Comparison of ENCODE assay signal across 8 cellular contexts in genomic region chr10:45671300-45671699, GRCh38. TPM values are rescaled to one million over a fixed set of nuclear protein-coding genes. Genes with fewer than 3 reads are reported as not detected.
DNase-seq lines count a peak whose midpoint lies in the region; ATAC-seq and TF ChIP-seq lines count a peak whose summit lies in the region.
"Not testable (repeated sequence)": the region's sequence is repeated elsewhere in the genome, so short reads cannot be mapped to it uniquely, and the experiment has no call there.

No MANE protein-coding gene starts in this region.

- H3K27me3 Mint-ChIP-seq in CD4-positive, CD25-positive, alpha-beta regulatory T cell; WTC11 (ENCODE audit: low read depth); activated naive CD8-positive, alpha-beta T cell treated with anti-CD3 and anti-CD28 coated beads, Interleukin-2, amount 50 U/mL, for 24 hours; osteocyte (ENCODE audit: unreplicated experiment): not testable (repeated sequence)
- peaks cover 18% of the 10 kb centered on the region for H3K27me3 Mint-ChIP-seq in endothelial cell (ENCODE audit: unreplicated experiment)

- TF ChIP-seq RAD21 in liver (IDR thresholded peaks at IDR 0.05), result not testable (repeated sequence)

- H3K9ac ChIP-seq in HUES64 (ENCODE audit: low read depth, low read length), result 0 out of 2 replicates have a peak overlapping the region, but pooled peaks have one; percentile 86
- H3K9ac ChIP-seq in liver (ENCODE audit: low read depth in 1 of 2, low read length in 2 of 2), result not testable (repeated sequence)

- not testable (repeated sequence) for DNase-seq in CD4-positive, CD25-positive, alpha-beta regulatory T cell; WTC11 (ENCODE audit: low spot score); activated naive CD8-positive, alpha-beta T cell treated with anti-CD3 and anti-CD28 coated beads, Interleukin-2, amount 50 U/mL, for 24 hours; endothelial cell (ENCODE audit: low spot score); osteocyte (ENCODE audit: extremely low spot score, unreplicated experiment)

- not testable (repeated sequence) for ATAC-seq in CD4-positive, CD25-positive, alpha-beta regulatory T cell (ENCODE audit: low read depth in 2 of 2); WTC11; activated naive CD8-positive, alpha-beta T cell treated with anti-CD3 and anti-CD28 coated beads, Interleukin-2, amount 50 U/mL, for 24 hours

- H3K27ac ChIP-seq in CD4-positive, CD25-positive, alpha-beta regulatory T cell (ENCODE audit: insufficient read depth, low read length, poor library complexity, severe bottlenecking); HUES64 (ENCODE audit: low read depth, low read length); liver (ENCODE audit: low read depth in 1 of 2, low read length in 2 of 2); thymus (ENCODE audit: low read depth): not testable (repeated sequence)

- peaks cover 15 to 55% (median 42%) of the 10 kb centered on the region in 4 donors for H3K4me1 Mint-ChIP-seq in CD4-positive, CD25-positive, alpha-beta regulatory T cell
- peaks cover 22% of the 10 kb centered on the region for H3K4me1 Mint-ChIP-seq in WTC11
- peaks cover 35% of the 10 kb centered on the region for H3K4me1 Mint-ChIP-seq in activated naive CD8-positive, alpha-beta T cell treated with anti-CD3 and anti-CD28 coated beads, Interleukin-2, amount 50 U/mL, for 24 hours
- H3K4me1 Mint-ChIP-seq in endothelial cell (ENCODE audit: unreplicated experiment), result peaks cover 17% of the 10 kb centered on the region
- H3K4me1 Mint-ChIP-seq in osteocyte (ENCODE audit: unreplicated experiment), result peaks cover 16% of the 10 kb centered on the region

- POLR2A ChIA-PET in WTC11 (lab: Charles Lee), result not testable (repeated sequence)

- not testable (repeated sequence) for H3K36me3 Mint-ChIP-seq in CD4-positive, CD25-positive, alpha-beta regulatory T cell; WTC11; activated naive CD8-positive, alpha-beta T cell treated with anti-CD3 and anti-CD28 coated beads, Interleukin-2, amount 50 U/mL, for 24 hours (ENCODE audit: low read depth); endothelial cell (ENCODE audit: low read depth, unreplicated experiment); osteocyte (ENCODE audit: unreplicated experiment)

- not testable (repeated sequence) for H3K4me1 ChIP-seq in CD4-positive, CD25-positive, alpha-beta regulatory T cell (ENCODE audit: control insufficient read depth, insufficient read depth, low read length, poor library complexity, severe bottlenecking); HUES64 (ENCODE audit: insufficient read depth, low read length); liver (ENCODE audit: control insufficient read depth in 4 of 4, insufficient read depth in 4 of 4, low read length in 3 of 4); thymus (ENCODE audit: control insufficient read depth, insufficient read depth, low read length)

- WGBS in HUES64, result 85% methylated on average over 4 of the region's 4 CpGs
- 88% methylated on average over 4 of the region's 4 CpGs for WGBS in liver
- 93% methylated on average over 4 of the region's 4 CpGs for WGBS in thymus

- H3K4me3 Mint-ChIP-seq in CD4-positive, CD25-positive, alpha-beta regulatory T cell, result peak overlapping the region; percentile 93 to 98 (median 94)
- H3K4me3 Mint-ChIP-seq in WTC11 (peak overlapping the region; percentile 92), endothelial cell (ENCODE audit: unreplicated experiment) (peak overlapping the region; percentile 93), osteocyte (ENCODE audit: unreplicated experiment) (peak overlapping the region; percentile 90)
- H3K4me3 Mint-ChIP-seq in activated naive CD8-positive, alpha-beta T cell treated with anti-CD3 and anti-CD28 coated beads, Interleukin-2, amount 50 U/mL, for 24 hours, result peak overlapping the region; percentile 89

- H3K36me3 ChIP-seq in CD4-positive, CD25-positive, alpha-beta regulatory T cell (ENCODE audit: control insufficient read depth, insufficient read depth, low read length); HUES64 (ENCODE audit: insufficient read depth, low read length); liver (ENCODE audit: control insufficient read depth in 4 of 4, insufficient read depth in 3 of 4, low read depth in 1 of 4, low read length in 3 of 4); thymus (ENCODE audit: control insufficient read depth, insufficient read depth): not testable (repeated sequence)

- H3K27ac Mint-ChIP-seq in CD4-positive, CD25-positive, alpha-beta regulatory T cell, result peak overlapping the region in 1 of 3 donors; percentile 91
- H3K27ac Mint-ChIP-seq in WTC11; activated naive CD8-positive, alpha-beta T cell treated with anti-CD3 and anti-CD28 coated beads, Interleukin-2, amount 50 U/mL, for 24 hours: not testable (repeated sequence)
- H3K27ac Mint-ChIP-seq in endothelial cell (ENCODE audit: unreplicated experiment), result peak overlapping the region; percentile 67
- H3K27ac Mint-ChIP-seq in osteocyte (ENCODE audit: unreplicated experiment), result peak overlapping the region; percentile 52

- CTCF ChIA-PET in WTC11 (lab: Charles Lee), result interaction anchor here (3.5 kb wide), 1 partner anchor 206 kb away, joined by 27 read pairs; no protein-coding TSS in a partner anchor

- H3K27me3 ChIP-seq in CD4-positive, CD25-positive, alpha-beta regulatory T cell (ENCODE audit: control insufficient read depth, insufficient read depth, low read length); HUES64 (ENCODE audit: insufficient read depth, low read length); liver (ENCODE audit: control insufficient read depth in 4 of 4, insufficient read depth in 4 of 4, low read length in 3 of 4); thymus (ENCODE audit: control insufficient read depth, insufficient read depth): not testable (repeated sequence)

- peak overlapping the region; percentile 94 for H3K4me3 ChIP-seq in CD4-positive, CD25-positive, alpha-beta regulatory T cell (ENCODE audit: low read depth, low read length)
- peak overlapping the region; percentile 81 for H3K4me3 ChIP-seq in HUES64 (ENCODE audit: low read length)
- H3K4me3 ChIP-seq in liver (ENCODE audit: low read depth in 1 of 3, low read length in 3 of 3), result peak overlapping the region in 2 of 3 donors; percentile 74 to 88
- H3K4me3 ChIP-seq in thymus (ENCODE audit: low read length), result peak overlapping the region; percentile 76

- not testable (repeated sequence) for H3K9me3 ChIP-seq in CD4-positive, CD25-positive, alpha-beta regulatory T cell (ENCODE audit: control insufficient read depth in 2 of 2, low read length in 2 of 2); HUES64 (ENCODE audit: insufficient read depth, low read depth, low read length); liver (ENCODE audit: control insufficient read depth in 4 of 4, low read length in 3 of 4); thymus (ENCODE audit: control insufficient read depth)

- not testable (repeated sequence) for TF ChIP-seq CTCF in WTC11 (IDR thresholded peaks at IDR 0.05); endothelial cell (IDR thresholded peaks at IDR 0.05; ENCODE audit: unreplicated experiment); liver (IDR thresholded peaks at IDR 0.05; ENCODE audit: low read depth, low read length, missing input control); osteocyte (IDR thresholded peaks at IDR 0.05)

- not testable (repeated sequence) for H3K9me3 Mint-ChIP-seq in CD4-positive, CD25-positive, alpha-beta regulatory T cell; WTC11; activated naive CD8-positive, alpha-beta T cell treated with anti-CD3 and anti-CD28 coated beads, Interleukin-2, amount 50 U/mL, for 24 hours; endothelial cell (ENCODE audit: unreplicated experiment); osteocyte (ENCODE audit: unreplicated experiment)

RNA-seq across cellular contexts. Expression of gene ZFAND4, which starts 1.3 kb away (rescaled TPM):
- total RNA-seq in CD4-positive, CD25-positive, alpha-beta regulatory T cell, result 34.7 TPM
- polyA plus RNA-seq in CD4-positive, CD25-positive, alpha-beta regulatory T cell, result 10 to 100 TPM; 17.4 to 19.9 (median 18.8) TPM
- polyA plus RNA-seq in HUES64 (2013, experiment 1 of 2), result 6.2 TPM
- 7.8 TPM for polyA plus RNA-seq in HUES64 (2013, experiment 2 of 2)
- total RNA-seq in WTC11 (2021) (18.3 to 18.4 TPM (median 18.3 TPM) in 3 replicates), endothelial cell (ENCODE audit: unreplicated experiment) (11.9 TPM), liver (10 to 100 TPM; 11.4 to 15.7 TPM), osteocyte (11.7 and 12.9 TPM in 2 replicates)
- polyA plus RNA-seq in liver (1 to 10 TPM; 3.2 to 4.6 TPM), thymus (10.3 TPM)

RNA-seq across cellular contexts. Expression of gene WASHC2C, which starts 55.8 kb away (rescaled TPM):
- total RNA-seq in CD4-positive, CD25-positive, alpha-beta regulatory T cell, result 68.1 TPM
- 10 to 100 TPM in 3 of 4 donors, 1 to 10 TPM in 1; 9.4 to 14.3 (median 12.7) TPM for polyA plus RNA-seq in CD4-positive, CD25-positive, alpha-beta regulatory T cell
- polyA plus RNA-seq in HUES64 (2013, experiment 1 of 2), result 17.8 TPM
- polyA plus RNA-seq in HUES64 (2013, experiment 2 of 2), result 15.5 TPM
- total RNA-seq in WTC11 (2021), result 24.8 to 28.5 TPM (median 25.0 TPM) in 3 replicates
- 95.2 TPM for total RNA-seq in endothelial cell (ENCODE audit: unreplicated experiment)
- 10 to 100 TPM; 15.2 to 27.3 TPM for total RNA-seq in liver
- 1 to 10 TPM; 7.8 to 8.9 TPM for polyA plus RNA-seq in liver
- total RNA-seq in osteocyte, result 62.8 and 70.5 TPM in 2 replicates
- polyA plus RNA-seq in thymus, result 27.7 TPM
